ENCODE assay signal across 1 cellular context in genomic region chrX:154526901-154527675, GRCh38.
TF ChIP-seq lines count a peak whose summit lies in the region.

No MANE protein-coding gene starts in this region.

TF ChIP-seq in endothelial cell of umbilical vein, 7 proteins besides CTCF, POLR2A, EP300 and RAD21:
- TF ChIP-seq EZH2 (IDR thresholded peaks at IDR 0.05; ENCODE audit: borderline replicate concordance, low read depth, low read length, severe bottlenecking) (no peak), POLR2AphosphoS5 (IDR thresholded peaks at IDR 0.05; ENCODE audit: insufficient read depth, low read depth, low read length) (no peak), GATA2 (IDR thresholded peaks at IDR 0.05; ENCODE audit: insufficient read depth, insufficient read length, low read depth, low read length) (no peak), MYC (IDR thresholded peaks at IDR 0.05; ENCODE audit: low read depth, low read length) (no peak), JUN (IDR thresholded peaks at IDR 0.05; ENCODE audit: borderline replicate concordance, insufficient read depth, insufficient read length, low read depth) (no peak), MAX (IDR thresholded peaks at IDR 0.05; ENCODE audit: insufficient read depth, insufficient read length) (no peak), FOS (IDR thresholded peaks at IDR 0.05; ENCODE audit: borderline replicate concordance, insufficient read depth, low read length) (no peak)
